9 cellular contexts compared by ENCODE assay signal in the genomic region with DNA sequence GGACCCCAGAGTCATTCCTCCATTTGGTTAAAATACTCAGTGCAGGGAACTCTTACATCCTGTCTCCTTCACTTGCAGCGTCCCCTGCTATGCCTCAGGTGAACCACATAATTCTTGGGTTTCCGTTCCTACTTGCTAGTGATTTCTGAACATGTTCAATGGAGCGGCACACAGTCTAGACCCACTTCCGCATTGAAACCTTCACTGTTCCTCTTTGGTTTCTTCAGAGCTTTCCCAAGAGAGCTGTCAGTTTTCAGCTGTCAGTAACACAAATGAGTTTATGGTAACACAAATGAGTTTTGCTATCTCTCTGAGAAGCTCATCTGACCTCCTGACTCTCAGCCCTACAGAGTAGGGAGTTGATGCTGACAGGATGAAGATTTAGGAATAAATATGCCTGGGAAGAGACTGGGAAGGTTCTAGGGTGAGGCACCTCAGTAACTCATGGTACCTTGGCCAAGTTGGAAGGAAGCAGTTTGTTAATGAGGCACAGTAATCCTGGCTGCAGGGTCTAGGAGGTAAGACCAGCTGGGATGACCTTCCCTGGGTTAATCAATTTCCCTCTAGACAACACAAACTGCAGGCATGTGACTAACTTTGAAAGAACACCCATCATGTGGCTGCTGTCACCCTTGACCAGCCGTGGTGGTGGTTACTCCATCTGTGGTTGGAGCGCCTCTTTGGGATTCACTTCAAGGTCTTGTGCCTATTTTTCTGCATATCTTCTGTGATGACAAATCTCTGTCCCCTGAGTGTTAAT. TPM values are rescaled to one million over a fixed set of nuclear protein-coding genes. Genes with fewer than 3 reads are reported as not detected.
A peak's percentile ranks its signal among the peaks of the same experiment; 100 is the strongest.
DNase-seq lines count a peak whose midpoint lies in the region; ATAC-seq, FAIRE-seq and TF ChIP-seq lines count a peak whose summit lies in the region.
"Had no signal": no experiment of that assay in that cellular context is flagged by ENCODE, and none has a peak within 500 bp of the region (broad histone marks: within the 10 kb centered on the region; RNA-seq: fewer than 3 reads in every experiment).

No MANE protein-coding gene starts in this region.

- H3K9me3 Mint-ChIP-seq in activated naive CD8-positive, alpha-beta T cell treated with anti-CD3 and anti-CD28 coated beads for 36 hours: no peaks in the 10 kb centered on the region

- intact Hi-C loops in ascending aorta (cut with DNase I): no loop called here

- 83 to 85% methylated on average over 2 to 6 of the region's 6 CpGs for WGBS in gastroesophageal sphincter (ENCODE audit: low coverage in 1 of 2), 2 donors

- H3K9me3 ChIP-seq in gastroesophageal sphincter (no peaks in the 10 kb centered on the region), ascending aorta (no peaks in the 10 kb centered on the region)

- peak; percentile 90 for FAIRE-seq in GM12891 (lab: Jason Lieb, UNC)

- DNase-seq in GM12891 (ENCODE audit: insufficient read length, low spot score) (peak; percentile 67), KBM-7 (peak; percentile 89), ascending aorta (ENCODE audit: low spot score in 2 of 2) (no peak), midbrain (lab: John Stamatoyannopoulos, UW) (no peak)
- no peak for DNase-seq in activated naive CD8-positive, alpha-beta T cell treated with anti-CD3 and anti-CD28 coated beads for 36 hours
- no peak for DNase-seq in activated CD4-positive, CD25-positive, alpha-beta regulatory T cell (lab: John Stamatoyannopoulos, UW)

- ATAC-seq in GM21576 (IDR thresholded peaks at IDR 0.05; ENCODE audit: unreplicated experiment) (peak; percentile 82), gastroesophageal sphincter (no peak)

- H3K27me3 ChIP-seq in gastroesophageal sphincter (no peaks in the 10 kb centered on the region), ascending aorta (no peaks in the 10 kb centered on the region)

- H3K27ac ChIP-seq in gastroesophageal sphincter (peak overlapping the region in 1 of 4 donors; percentile 23), ascending aorta (no peak overlapping the region)

- H3K27ac Mint-ChIP-seq in activated naive CD8-positive, alpha-beta T cell treated with anti-CD3 and anti-CD28 coated beads for 36 hours: peak overlapping the region; percentile 72

- H3K4me1 ChIP-seq in gastroesophageal sphincter: peaks cover 0 to 53% (median 15%) of the 10 kb centered on the region in 3 donors
- peaks cover 0 to 13% of the 10 kb centered on the region in 2 donors for H3K4me1 ChIP-seq in ascending aorta

- H3K4me3 Mint-ChIP-seq in activated naive CD8-positive, alpha-beta T cell treated with anti-CD3 and anti-CD28 coated beads for 36 hours: no peak overlapping the region

- H3K4me3 ChIP-seq in gastroesophageal sphincter (no peak overlapping the region), ascending aorta (no peak overlapping the region)

- no peaks in the 10 kb centered on the region for H3K27me3 Mint-ChIP-seq in activated naive CD8-positive, alpha-beta T cell treated with anti-CD3 and anti-CD28 coated beads for 36 hours

- H3K36me3 Mint-ChIP-seq in activated naive CD8-positive, alpha-beta T cell treated with anti-CD3 and anti-CD28 coated beads for 36 hours: peaks cover 13% of the 10 kb centered on the region

- in situ Hi-C loops in KBM-7 (cut with MboI; ENCODE audit: low pct_unique_long_range_greater_than_20kb, low sequenced_read_pairs): no loop called here

- TF ChIP-seq CTCF in gastroesophageal sphincter (IDR thresholded peaks at IDR 0.05) (no peak), ascending aorta (IDR thresholded peaks at IDR 0.05) (no peak)

- H3K4me1 Mint-ChIP-seq in activated naive CD8-positive, alpha-beta T cell treated with anti-CD3 and anti-CD28 coated beads for 36 hours: peaks cover 51% of the 10 kb centered on the region

- TF ChIP-seq POLR2A in GM12891 (IDR thresholded peaks at IDR 0.05; ENCODE audit: low read depth, low read length): no peak
- no peak for TF ChIP-seq POLR2A in gastroesophageal sphincter (IDR thresholded peaks at IDR 0.05)

- no peak for TF ChIP-seq EP300 in gastroesophageal sphincter (IDR thresholded peaks at IDR 0.05)

- H3K36me3 ChIP-seq in gastroesophageal sphincter (peaks cover 4 to 51% of the 10 kb centered on the region in 2 donors), ascending aorta (peaks cover 24 to 36% of the 10 kb centered on the region in 2 donors)

TF ChIP-seq in GM12891, 5 proteins besides CTCF, POLR2A, EP300 and RAD21:
- TF ChIP-seq PAX5 (IDR thresholded peaks at IDR 0.05; ENCODE audit: insufficient read depth, low read length, severe bottlenecking) (peak; percentile 91), SPI1 (IDR thresholded peaks at IDR 0.05; ENCODE audit: low read depth, low read length) (peak; percentile 99), POU2F2 (IDR thresholded peaks at IDR 0.05; ENCODE audit: low read depth, low read length) (peak; percentile 84), POLR2AphosphoS5 (IDR thresholded peaks at IDR 0.05; ENCODE audit: low read depth, low read length) (no peak), TAF1 (IDR thresholded peaks at IDR 0.05; ENCODE audit: low read depth, low read length) (no peak)
TF ChIP-seq in GM12891: peak in this region for 3.

RNA-seq across cellular contexts. Expression of a gene that starts 5.4 kb away (rescaled TPM):
- polyA plus RNA-seq in GM12891 (2012; ENCODE audit: low read depth, missing spikeins): 9.6 TPM
- 10 to 100 TPM; 21.5 to 26.6 TPM for total RNA-seq in activated naive CD8-positive, alpha-beta T cell treated with anti-CD3 and anti-CD28 coated beads for 36 hours
- total RNA-seq in gastroesophageal sphincter: 10 to 100 TPM; 29.3 to 55.3 (median 34.7) TPM
- 27.4 TPM for total RNA-seq in ascending aorta

RNA-seq across cellular contexts. Expression of a gene that starts 9.7 kb away (rescaled TPM):
- polyA plus RNA-seq in GM12891 (2012; ENCODE audit: low read depth, missing spikeins): 0.19 TPM
- total RNA-seq in activated naive CD8-positive, alpha-beta T cell treated with anti-CD3 and anti-CD28 coated beads for 36 hours: under 1 TPM; 0.40 to 0.41 TPM
- not detected for total RNA-seq in gastroesophageal sphincter
- total RNA-seq in ascending aorta: not detected
- total RNA-seq: lung microvascular endothelial cell had no signal

RNA-seq across cellular contexts. Expression of a gene that starts 20.2 kb away (rescaled TPM):
- polyA plus RNA-seq in GM12891 (2012; ENCODE audit: low read depth, missing spikeins): 2.7 TPM
- total RNA-seq in activated naive CD8-positive, alpha-beta T cell treated with anti-CD3 and anti-CD28 coated beads for 36 hours: 10 to 100 TPM; 24.6 to 25.5 TPM
- total RNA-seq in gastroesophageal sphincter: 100 to 1,000 TPM in 1 of 4 donors, 10 to 100 TPM in 3; 75.1 to 182 (median 84.2) TPM
- 63.8 TPM for total RNA-seq in ascending aorta

RNA-seq across cellular contexts. Expression of a gene that starts 39.7 kb away (rescaled TPM):
- polyA plus RNA-seq in GM12891 (2012; ENCODE audit: low read depth, missing spikeins): 1.7 TPM
- total RNA-seq in activated naive CD8-positive, alpha-beta T cell treated with anti-CD3 and anti-CD28 coated beads for 36 hours: 10 to 100 TPM; 18.1 to 20.1 TPM
- total RNA-seq in gastroesophageal sphincter (100 to 1,000 TPM in 2 of 4 donors, 10 to 100 TPM in 2; 84.9 to 132 (median 106) TPM), ascending aorta (100 TPM)

RNA-seq across cellular contexts. Expression of a gene that starts 47.5 kb away (rescaled TPM):
- 26.8 TPM for polyA plus RNA-seq in GM12891 (2012; ENCODE audit: low read depth, missing spikeins)
- 10 to 100 TPM; 48.0 to 55.4 TPM for total RNA-seq in activated naive CD8-positive, alpha-beta T cell treated with anti-CD3 and anti-CD28 coated beads for 36 hours
- 10 to 100 TPM; 59.8 to 87.3 (median 67.6) TPM for total RNA-seq in gastroesophageal sphincter
- 142 TPM for total RNA-seq in ascending aorta

Comparison
In these comparisons a context has a peak if more than half of its experiments do, and no peak if none do; other contexts are left out.
1. DNase-seq: peak in GM12891 (single experiment) and KBM-7 (single experiment); none in activated naive CD8-positive, alpha-beta T cell treated with anti-CD3 and anti-CD28 coated beads for 36 hours (single experiment), ascending aorta (0 of 2), activated CD4-positive, CD25-positive, alpha-beta regulatory T cell (0 of 4) and midbrain (single experiment).